ENCODE assay signal across 1 cellular context in the genomic region with DNA sequence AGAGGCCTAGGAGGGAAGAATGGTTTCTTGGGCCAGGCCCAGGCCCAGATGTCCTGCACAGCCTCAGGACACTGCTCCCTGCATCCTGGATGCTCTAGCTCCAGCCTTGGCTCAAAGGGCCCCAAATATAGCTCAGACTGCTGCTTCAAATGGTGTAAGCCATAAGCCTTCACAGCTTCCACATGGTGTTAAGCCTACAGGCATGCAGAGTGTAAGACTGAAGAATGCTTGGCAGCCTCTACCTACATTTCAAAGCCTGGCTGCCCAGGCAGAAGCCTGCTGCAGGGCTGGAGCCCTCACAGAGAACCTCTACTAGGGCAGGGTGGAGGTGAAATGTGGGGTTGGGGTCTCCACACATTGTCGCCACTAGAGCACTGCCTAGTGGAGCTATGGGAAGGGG.
TF ChIP-seq lines count a peak whose summit lies in the region.

No MANE protein-coding gene starts in this region.

TF ChIP-seq in H1, 55 proteins besides CTCF, POLR2A, EP300 and RAD21:
- TF ChIP-seq, protein P1, sequence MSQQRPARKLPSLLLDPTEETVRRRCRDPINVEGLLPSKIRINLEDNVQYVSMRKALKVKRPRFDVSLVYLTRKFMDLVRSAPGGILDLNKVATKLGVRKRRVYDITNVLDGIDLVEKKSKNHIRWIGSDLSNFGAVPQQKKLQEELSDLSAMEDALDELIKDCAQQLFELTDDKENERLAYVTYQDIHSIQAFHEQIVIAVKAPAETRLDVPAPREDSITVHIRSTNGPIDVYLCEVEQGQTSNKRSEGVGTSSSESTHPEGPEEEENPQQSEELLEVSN (IDR thresholded peaks at IDR 0.05) = peak; percentile 69; the same call in 1 of the 2 replicates
- TF ChIP-seq, protein P2, sequence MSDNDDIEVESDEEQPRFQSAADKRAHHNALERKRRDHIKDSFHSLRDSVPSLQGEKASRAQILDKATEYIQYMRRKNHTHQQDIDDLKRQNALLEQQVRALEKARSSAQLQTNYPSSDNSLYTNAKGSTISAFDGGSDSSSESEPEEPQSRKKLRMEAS (IDR thresholded peaks at IDR 0.05) = peak; percentile 64
- TF ChIP-seq MAFK (IDR thresholded peaks at IDR 0.05; ENCODE audit: low read depth, low read length) = no peak
TF ChIP-seq in H1: peak in this region for 2.
